ENCODE assay signal across 9 cellular contexts in genomic region chr2:232668805-232669444, GRCh38. TPM values are rescaled to one million over a fixed set of nuclear protein-coding genes. Genes with fewer than 3 reads are reported as not detected.
DNase-seq lines count a peak whose midpoint lies in the region; ATAC-seq and TF ChIP-seq lines count a peak whose summit lies in the region.
"Had no signal": no experiment of that assay in that cellular context is flagged by ENCODE, and none has a peak within 500 bp of the region (broad histone marks: within the 10 kb centered on the region; RNA-seq: fewer than 3 reads in every experiment).

No MANE protein-coding gene starts in this region.

- H3K27ac ChIP-seq in osteoblast (ENCODE audit: low read depth, low read length): no peak overlapping the region

- H3K79me2 ChIP-seq in osteoblast (ENCODE audit: insufficient read depth, low read length): no peaks in the 10 kb centered on the region

- DNase-seq in ELF-1 (ENCODE audit: low read depth, low spot score): peak; percentile 53
- peak; percentile 35 for DNase-seq in OCI-M1 (lab: John Stamatoyannopoulos, UW)
- DNase-seq in epithelial cell of proximal tubule (ENCODE audit: low read depth): no peak
- no peak for DNase-seq in osteoblast (ENCODE audit: insufficient read length, low spot score, missing footprints)
- DNase-seq in stimulated activated CD4-positive, alpha-beta T cell treated with anti-CD3 and anti-CD28 coated beads, Interleukin-4, amount 100 ng/mL, for 1 hour: no peak
- no peak for DNase-seq in SHP77 treated with DMSO at 0.1 percent for 48 hours (lab: John Stamatoyannopoulos, UW)
- DNase-seq in NCI-H345 (lab: John Stamatoyannopoulos, UW): no peak

- no peaks in the 10 kb centered on the region for H3K9me3 ChIP-seq in osteoblast (ENCODE audit: low read depth, low read length)

- TF ChIP-seq CTCF in epithelial cell of proximal tubule (conservative IDR thresholded peaks at IDR 0.05; ENCODE audit: low read depth, low read length) (peak; percentile 67), osteoblast (IDR thresholded peaks at IDR 0.05; ENCODE audit: extremely low read depth, low read depth, low read length) (peak; percentile 68)

- peaks cover 2% of the 10 kb centered on the region for H3K4me1 ChIP-seq in osteoblast (ENCODE audit: insufficient read depth, low read length)

- no peaks in the 10 kb centered on the region for H3K36me3 ChIP-seq in osteoblast (ENCODE audit: insufficient read depth, low read length)

- ATAC-seq in HG03442 (IDR thresholded peaks at IDR 0.05; ENCODE audit: unreplicated experiment): no peak

- peaks cover 3% of the 10 kb centered on the region for H3K27me3 ChIP-seq in osteoblast (ENCODE audit: insufficient read depth, low read length)

- H3K4me3 ChIP-seq in epithelial cell of proximal tubule (ENCODE audit: low read depth, low read length) (no peak overlapping the region), osteoblast (ENCODE audit: insufficient read depth, low read length) (no peak overlapping the region)

- no peaks in the 10 kb centered on the region for H4K20me1 ChIP-seq in osteoblast (ENCODE audit: insufficient read depth, low read length)

- peak overlapping the region; percentile 45 for H3K4me2 ChIP-seq in osteoblast (ENCODE audit: insufficient read depth, low read length)

- peak overlapping the region; percentile 89 for H2AFZ ChIP-seq in osteoblast (ENCODE audit: low read length)

RNA-seq across cellular contexts. Expression of gene GIGYF2, which starts 28.2 kb away (rescaled TPM):
- 24.0 and 31.8 TPM in 2 replicates for total RNA-seq in epithelial cell of proximal tubule
- total RNA-seq in osteoblast: 57.2 and 60.7 TPM in 2 replicates

RNA-seq across cellular contexts. Expression of gene EFHD1, which starts 35.5 kb away (rescaled TPM):
- 10.3 and 16.6 TPM in 2 replicates for total RNA-seq in epithelial cell of proximal tubule
- total RNA-seq in osteoblast: 2.4 and 3.6 TPM in 2 replicates
- total RNA-seq: HT1080 had no signal

Comparison
In these comparisons a context has a peak if more than half of its experiments do, and no peak if none do; other contexts are left out.
1. DNase-seq: peak in ELF-1 (single experiment) and OCI-M1 (single experiment); none in epithelial cell of proximal tubule (single experiment), osteoblast (single experiment), stimulated activated CD4-positive, alpha-beta T cell treated with anti-CD3 and anti-CD28 coated beads, Interleukin-4, amount 100 ng/mL, for 1 hour (single experiment), SHP77 treated with DMSO at 0.1 percent for 48 hours (single experiment) and NCI-H345 (single experiment).